Comparison of ENCODE assay signal across 6 cellular contexts in genomic region chr11:70811483-70811882, GRCh38.
"Had no signal": no experiment of that assay in that cellular context is flagged by ENCODE, and none has a peak within 500 bp of the region (broad histone marks: within the 10 kb centered on the region; RNA-seq: fewer than 3 reads in every experiment).

No MANE protein-coding gene starts in this region.

- H3K9me3 Mint-ChIP-seq: GM23338, IgD-negative memory B cell had no signal

- H3K4me2 ChIP-seq: GM23338 had no signal

- H2AFZ ChIP-seq: GM23338 had no signal

- H3K36me3 Mint-ChIP-seq: IgD-negative memory B cell had no signal

- H3K4me3 Mint-ChIP-seq: GM23338, IgD-negative memory B cell had no signal

- H3K4me3 ChIP-seq: GM23338, HAP-1 had no signal

- H3K4me1 ChIP-seq: HAP-1 had no signal

- ATAC-seq: GM23338, HCT116 had no signal

- DNase-seq: H7, KG1 had no signal

- H3K36me3 ChIP-seq: HAP-1 had no signal

- H3K9me3 ChIP-seq: HAP-1 had no signal

- H3K27ac Mint-ChIP-seq: GM23338, IgD-negative memory B cell had no signal

- H3K4me1 Mint-ChIP-seq: IgD-negative memory B cell had no signal
